In the genomic region with DNA sequence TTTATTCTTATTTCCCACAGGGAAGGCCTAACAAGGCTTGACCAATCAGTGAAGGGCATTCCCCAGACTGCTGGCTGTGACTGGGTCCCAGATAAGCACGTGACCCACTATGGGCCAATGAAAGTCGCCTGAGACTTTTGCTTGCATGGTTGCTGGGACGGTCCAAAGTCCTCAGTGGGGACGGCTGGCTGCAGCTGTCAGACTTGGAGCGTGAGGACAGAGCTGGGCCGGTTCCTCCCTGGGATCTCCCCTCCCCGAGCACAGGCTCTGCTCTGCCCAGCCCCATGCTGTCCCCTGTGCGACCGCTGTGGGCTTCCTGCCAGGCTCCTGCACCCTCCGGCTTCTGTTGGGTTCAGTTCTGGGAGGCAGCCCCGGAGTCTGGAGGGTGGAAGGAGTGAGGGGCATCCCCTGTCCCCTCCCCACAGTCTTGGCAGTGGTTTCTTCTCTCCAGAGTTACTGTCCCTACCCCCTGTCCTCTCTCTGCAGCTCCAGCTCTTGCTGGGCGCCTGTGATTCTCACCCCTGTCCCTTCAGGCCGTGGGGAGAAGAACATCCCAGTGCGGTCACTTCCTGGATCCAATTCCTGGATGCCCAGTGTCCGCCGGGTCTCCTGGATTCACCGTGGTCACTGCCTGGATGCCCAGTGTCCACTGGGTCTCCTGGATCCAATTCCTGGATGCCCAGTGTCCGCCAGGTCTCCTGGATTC, we compare ENCODE assay signal across 1 cellular context.
TF ChIP-seq lines count a peak whose summit lies in the region.

No MANE protein-coding gene starts in this region.

TF ChIP-seq in SK-N-SH treated with all-trans-retinoic acid at 6 μM for 48 hours, 23 proteins besides CTCF, POLR2A, EP300 and RAD21 (continued from another document):
- TF ChIP-seq, protein P1, sequence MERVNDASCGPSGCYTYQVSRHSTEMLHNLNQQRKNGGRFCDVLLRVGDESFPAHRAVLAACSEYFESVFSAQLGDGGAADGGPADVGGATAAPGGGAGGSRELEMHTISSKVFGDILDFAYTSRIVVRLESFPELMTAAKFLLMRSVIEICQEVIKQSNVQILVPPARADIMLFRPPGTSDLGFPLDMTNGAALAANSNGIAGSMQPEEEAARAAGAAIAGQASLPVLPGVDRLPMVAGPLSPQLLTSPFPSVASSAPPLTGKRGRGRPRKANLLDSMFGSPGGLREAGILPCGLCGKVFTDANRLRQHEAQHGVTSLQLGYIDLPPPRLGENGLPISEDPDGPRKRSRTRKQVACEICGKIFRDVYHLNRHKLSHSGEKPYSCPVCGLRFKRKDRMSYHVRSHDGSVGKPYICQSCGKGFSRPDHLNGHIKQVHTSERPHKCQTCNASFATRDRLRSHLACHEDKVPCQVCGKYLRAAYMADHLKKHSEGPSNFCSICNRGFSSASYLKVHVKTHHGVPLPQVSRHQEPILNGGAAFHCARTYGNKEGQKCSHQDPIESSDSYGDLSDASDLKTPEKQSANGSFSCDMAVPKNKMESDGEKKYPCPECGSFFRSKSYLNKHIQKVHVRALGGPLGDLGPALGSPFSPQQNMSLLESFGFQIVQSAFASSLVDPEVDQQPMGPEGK (CRISPR knock-in tag; IDR thresholded peaks at IDR 0.05; ENCODE audit: borderline replicate concordance) = no peak
- TF ChIP-seq ZFP3 (CRISPR knock-in tag; IDR thresholded peaks at IDR 0.05) (no peak), ESRRG (CRISPR knock-in tag; IDR thresholded peaks at IDR 0.05) (no peak), ZNF70 (CRISPR knock-in tag; IDR thresholded peaks at IDR 0.05) (no peak), ARNTL (CRISPR knock-in tag; IDR thresholded peaks at IDR 0.05; ENCODE audit: borderline replicate concordance, low read depth) (no peak), ZNF8 (CRISPR knock-in tag; IDR thresholded peaks at IDR 0.05) (no peak), TCF4 (CRISPR knock-in tag; IDR thresholded peaks at IDR 0.05; ENCODE audit: borderline replicate concordance) (no peak), GLIS3 (CRISPR knock-in tag; IDR thresholded peaks at IDR 0.05) (no peak)
- TF ChIP-seq, protein P2, sequence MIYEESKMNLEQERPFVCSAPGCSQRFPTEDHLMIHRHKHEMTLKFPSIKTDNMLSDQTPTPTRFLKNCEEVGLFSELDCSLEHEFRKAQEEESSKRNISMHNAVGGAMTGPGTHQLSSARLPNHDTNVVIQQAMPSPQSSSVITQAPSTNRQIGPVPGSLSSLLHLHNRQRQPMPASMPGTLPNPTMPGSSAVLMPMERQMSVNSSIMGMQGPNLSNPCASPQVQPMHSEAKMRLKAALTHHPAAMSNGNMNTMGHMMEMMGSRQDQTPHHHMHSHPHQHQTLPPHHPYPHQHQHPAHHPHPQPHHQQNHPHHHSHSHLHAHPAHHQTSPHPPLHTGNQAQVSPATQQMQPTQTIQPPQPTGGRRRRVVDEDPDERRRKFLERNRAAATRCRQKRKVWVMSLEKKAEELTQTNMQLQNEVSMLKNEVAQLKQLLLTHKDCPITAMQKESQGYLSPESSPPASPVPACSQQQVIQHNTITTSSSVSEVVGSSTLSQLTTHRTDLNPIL (CRISPR knock-in tag; IDR thresholded peaks at IDR 0.05; ENCODE audit: low read depth) = no peak
- TF ChIP-seq, protein P3, sequence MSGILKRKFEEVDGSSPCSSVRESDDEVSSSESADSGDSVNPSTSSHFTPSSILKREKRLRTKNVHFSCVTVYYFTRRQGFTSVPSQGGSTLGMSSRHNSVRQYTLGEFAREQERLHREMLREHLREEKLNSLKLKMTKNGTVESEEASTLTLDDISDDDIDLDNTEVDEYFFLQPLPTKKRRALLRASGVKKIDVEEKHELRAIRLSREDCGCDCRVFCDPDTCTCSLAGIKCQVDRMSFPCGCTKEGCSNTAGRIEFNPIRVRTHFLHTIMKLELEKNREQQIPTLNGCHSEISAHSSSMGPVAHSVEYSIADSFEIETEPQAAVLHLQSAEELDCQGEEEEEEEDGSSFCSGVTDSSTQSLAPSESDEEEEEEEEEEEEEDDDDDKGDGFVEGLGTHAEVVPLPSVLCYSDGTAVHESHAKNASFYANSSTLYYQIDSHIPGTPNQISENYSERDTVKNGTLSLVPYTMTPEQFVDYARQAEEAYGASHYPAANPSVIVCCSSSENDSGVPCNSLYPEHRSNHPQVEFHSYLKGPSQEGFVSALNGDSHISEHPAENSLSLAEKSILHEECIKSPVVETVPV (CRISPR knock-in tag; IDR thresholded peaks at IDR 0.05) = no peak
